Comparison of ENCODE assay signal across 1 cellular context in genomic region chr22:40498454-40499186, GRCh38.
TF ChIP-seq lines count a peak whose summit lies in the region.

No MANE protein-coding gene starts in this region.

TF ChIP-seq in HepG2, 621 proteins besides CTCF, POLR2A, EP300 and RAD21 (continued from another document and continues in another):
- TF ChIP-seq ZNF142 (CRISPR knock-in tag; IDR thresholded peaks at IDR 0.05) (no peak), TCF7L2 (IDR thresholded peaks at IDR 0.05; ENCODE audit: low read depth, low read length) (no peak), TAF15 (IDR thresholded peaks at IDR 0.05; ENCODE audit: low read depth, low read length, poor library complexity, severe bottlenecking) (no peak), PAX8 (CRISPR knock-in tag; IDR thresholded peaks at IDR 0.05; ENCODE audit: borderline replicate concordance) (no peak), ZNF550 (CRISPR knock-in tag; IDR thresholded peaks at IDR 0.05; ENCODE audit: borderline replicate concordance) (no peak), ZNF501 (CRISPR knock-in tag; IDR thresholded peaks at IDR 0.05) (no peak), BATF2 (CRISPR knock-in tag; IDR thresholded peaks at IDR 0.05) (no peak), RBFOX2 (IDR thresholded peaks at IDR 0.05; ENCODE audit: low read depth, low read length) (no peak), ESRRA (CRISPR knock-in tag; IDR thresholded peaks at IDR 0.05; ENCODE audit: low read depth) (no peak), KLF15 (CRISPR knock-in tag; IDR thresholded peaks at IDR 0.05; ENCODE audit: borderline replicate concordance) (no peak), SNAPC4 (CRISPR knock-in tag; IDR thresholded peaks at IDR 0.05) (no peak), CAMTA2 (CRISPR knock-in tag; IDR thresholded peaks at IDR 0.05; ENCODE audit: borderline replicate concordance) (no peak), E2F1 (CRISPR knock-in tag; IDR thresholded peaks at IDR 0.05) (no peak), ZNF44 (CRISPR knock-in tag; IDR thresholded peaks at IDR 0.05) (no peak), THAP7 (CRISPR knock-in tag; IDR thresholded peaks at IDR 0.05) (no peak), ZBTB7B (CRISPR knock-in tag; IDR thresholded peaks at IDR 0.05) (no peak), JUN (CRISPR knock-in tag; IDR thresholded peaks at IDR 0.05) (peak; percentile 98), ZNF335 (CRISPR knock-in tag; IDR thresholded peaks at IDR 0.05) (no peak), ZNF24 (IDR thresholded peaks at IDR 0.05) (no peak), HNF4G (IDR thresholded peaks at IDR 0.05; ENCODE audit: borderline replicate concordance, low read depth, low read length) (peak; percentile 27; the same call in 1 of the 2 replicates), HNF4G (CRISPR knock-in tag; IDR thresholded peaks at IDR 0.05; ENCODE audit: borderline replicate concordance, low read depth) (no peak), EEA1 (CRISPR knock-in tag; IDR thresholded peaks at IDR 0.05; ENCODE audit: borderline replicate concordance) (no peak), ZNF740 (CRISPR knock-in tag; IDR thresholded peaks at IDR 0.05) (no peak), CC2D1A (CRISPR knock-in tag; IDR thresholded peaks at IDR 0.05) (no peak), GLI4 (CRISPR knock-in tag; IDR thresholded peaks at IDR 0.05; ENCODE audit: borderline replicate concordance) (no peak), ZNF337 (CRISPR knock-in tag; IDR thresholded peaks at IDR 0.05; ENCODE audit: borderline replicate concordance, low read depth) (no peak), KAT2B (IDR thresholded peaks at IDR 0.05; ENCODE audit: borderline replicate concordance, low read depth, low read length) (no peak), THRA (CRISPR knock-in tag; IDR thresholded peaks at IDR 0.05; ENCODE audit: borderline replicate concordance) (peak; percentile 69; the same call in 1 of the 2 replicates), PATZ1 (CRISPR knock-in tag; IDR thresholded peaks at IDR 0.05) (peak; percentile 53), RAD51 (IDR thresholded peaks at IDR 0.05; ENCODE audit: borderline replicate concordance) (no peak), ZBTB1 (CRISPR knock-in tag; IDR thresholded peaks at IDR 0.05; ENCODE audit: borderline replicate concordance) (no peak), ZNF17 (CRISPR knock-in tag; IDR thresholded peaks at IDR 0.05) (no peak), ZNF781 (CRISPR knock-in tag; IDR thresholded peaks at IDR 0.05; ENCODE audit: borderline replicate concordance, not compliant biosample characterization) (no peak)
